ENCODE assay signal across 1 cellular context in genomic region chr6:2865270-2866182, GRCh38.
A peak's percentile ranks its signal among the peaks of the same experiment; 100 is the strongest.
TF ChIP-seq lines count a peak whose summit lies in the region.

No MANE protein-coding gene starts in this region.

TF ChIP-seq in HepG2, 621 proteins besides CTCF, POLR2A, EP300 and RAD21 (continued from another document and continues in another):
- no peak for TF ChIP-seq NR2F6 (IDR thresholded peaks at IDR 0.05)
- TF ChIP-seq NR2F6 (CRISPR knock-in tag; IDR thresholded peaks at IDR 0.05), result 0 out of 2 replicates have a peak, but pooled peaks have one; percentile 28
- no peak for TF ChIP-seq PAF1 (CRISPR knock-in tag; IDR thresholded peaks at IDR 0.05)
- no peak for TF ChIP-seq SP5 (CRISPR knock-in tag; IDR thresholded peaks at IDR 0.05; ENCODE audit: borderline replicate concordance, low read depth)
- TF ChIP-seq ZNF18 (CRISPR knock-in tag; IDR thresholded peaks at IDR 0.05; ENCODE audit: insufficient replicate concordance), result peak; percentile 15
- peak; percentile 60 for TF ChIP-seq ARID5B (CRISPR knock-in tag; IDR thresholded peaks at IDR 0.05)
- TF ChIP-seq ATF2 (CRISPR knock-in tag; IDR thresholded peaks at IDR 0.05), result peak; percentile 45; the same call in 1 of the 2 replicates
- TF ChIP-seq POGZ (CRISPR knock-in tag; IDR thresholded peaks at IDR 0.05), result peak; percentile 30; the same call in 1 of the 2 replicates
- TF ChIP-seq NCOA5 (CRISPR knock-in tag; IDR thresholded peaks at IDR 0.05), result no peak
- peak; percentile 61; the same call in 1 of the 2 replicates for TF ChIP-seq ZSCAN25 (CRISPR knock-in tag; IDR thresholded peaks at IDR 0.05)
- TF ChIP-seq SMC3 (IDR thresholded peaks at IDR 0.05; ENCODE audit: low read length), result 0 out of 2 replicates have a peak, but pooled peaks have one; percentile 1
- TF ChIP-seq ZNF577 (CRISPR knock-in tag; IDR thresholded peaks at IDR 0.05; ENCODE audit: borderline replicate concordance, low read depth), result no peak
- no peak for TF ChIP-seq JUND (CRISPR knock-in tag; IDR thresholded peaks at IDR 0.05)
- TF ChIP-seq STAT6 (CRISPR knock-in tag; IDR thresholded peaks at IDR 0.05; ENCODE audit: borderline replicate concordance), result peak; percentile 54; the same call in 1 of the 2 replicates
- TF ChIP-seq ZKSCAN8 (CRISPR knock-in tag; IDR thresholded peaks at IDR 0.05; ENCODE audit: borderline replicate concordance), result 0 out of 2 replicates have a peak, but pooled peaks have one; percentile 40
- peak; percentile 87 for TF ChIP-seq ZNF770 (CRISPR knock-in tag; IDR thresholded peaks at IDR 0.05)
- peak; percentile 43; the same call in 1 of the 2 replicates for TF ChIP-seq SALL1 (CRISPR knock-in tag; IDR thresholded peaks at IDR 0.05)
- peak; percentile 43; the same call in 1 of the 2 replicates for TF ChIP-seq FOXA3 (CRISPR knock-in tag; IDR thresholded peaks at IDR 0.05)
- TF ChIP-seq ELF4 (CRISPR knock-in tag; IDR thresholded peaks at IDR 0.05; ENCODE audit: borderline replicate concordance), result no peak
- TF ChIP-seq GATAD2A (CRISPR knock-in tag; IDR thresholded peaks at IDR 0.05), result peak; percentile 53
- TF ChIP-seq IKZF5 (CRISPR knock-in tag; IDR thresholded peaks at IDR 0.05), result no peak
- TF ChIP-seq PAXIP1 (CRISPR knock-in tag; conservative IDR thresholded peaks at IDR 0.05), result peak; percentile 80
- TF ChIP-seq BHLHE40 (IDR thresholded peaks at IDR 0.05; ENCODE audit: low read length), result no peak
- peak; percentile 26; the same call in 1 of the 2 replicates for TF ChIP-seq ZNF800 (CRISPR knock-in tag; IDR thresholded peaks at IDR 0.05)
- no peak for TF ChIP-seq NR3C1 (CRISPR knock-in tag; IDR thresholded peaks at IDR 0.05)
- TF ChIP-seq ZZZ3 (CRISPR knock-in tag; IDR thresholded peaks at IDR 0.05; ENCODE audit: borderline replicate concordance), result no peak
- peak; percentile 43; the same call in 1 of the 2 replicates for TF ChIP-seq MEF2D (CRISPR knock-in tag; IDR thresholded peaks at IDR 0.05)
- no peak for TF ChIP-seq ZNF138 (CRISPR knock-in tag; IDR thresholded peaks at IDR 0.05; ENCODE audit: low read depth)
- TF ChIP-seq FOSL2 (CRISPR knock-in tag; IDR thresholded peaks at IDR 0.05), result 0 out of 2 replicates have a peak, but pooled peaks have one; percentile 24
- peak; percentile 46; the same call in 1 of the 2 replicates for TF ChIP-seq HMG20A (CRISPR knock-in tag; IDR thresholded peaks at IDR 0.05; ENCODE audit: borderline replicate concordance)
- TF ChIP-seq HNF1A (IDR thresholded peaks at IDR 0.05; ENCODE audit: low read depth), result peak; percentile 29; the same call in 1 of the 2 replicates
- no peak for TF ChIP-seq HNF1A (CRISPR knock-in tag; IDR thresholded peaks at IDR 0.05; ENCODE audit: borderline replicate concordance)
- TF ChIP-seq HNF4A (CRISPR knock-in tag; IDR thresholded peaks at IDR 0.05), result peak; percentile 67
- peak; percentile 87 for TF ChIP-seq TEAD3 (CRISPR knock-in tag; optimal IDR thresholded peaks at IDR 0.05; ENCODE audit: borderline replicate concordance)
